Comparison of ENCODE assay signal across 21 cellular contexts in the genomic region with DNA sequence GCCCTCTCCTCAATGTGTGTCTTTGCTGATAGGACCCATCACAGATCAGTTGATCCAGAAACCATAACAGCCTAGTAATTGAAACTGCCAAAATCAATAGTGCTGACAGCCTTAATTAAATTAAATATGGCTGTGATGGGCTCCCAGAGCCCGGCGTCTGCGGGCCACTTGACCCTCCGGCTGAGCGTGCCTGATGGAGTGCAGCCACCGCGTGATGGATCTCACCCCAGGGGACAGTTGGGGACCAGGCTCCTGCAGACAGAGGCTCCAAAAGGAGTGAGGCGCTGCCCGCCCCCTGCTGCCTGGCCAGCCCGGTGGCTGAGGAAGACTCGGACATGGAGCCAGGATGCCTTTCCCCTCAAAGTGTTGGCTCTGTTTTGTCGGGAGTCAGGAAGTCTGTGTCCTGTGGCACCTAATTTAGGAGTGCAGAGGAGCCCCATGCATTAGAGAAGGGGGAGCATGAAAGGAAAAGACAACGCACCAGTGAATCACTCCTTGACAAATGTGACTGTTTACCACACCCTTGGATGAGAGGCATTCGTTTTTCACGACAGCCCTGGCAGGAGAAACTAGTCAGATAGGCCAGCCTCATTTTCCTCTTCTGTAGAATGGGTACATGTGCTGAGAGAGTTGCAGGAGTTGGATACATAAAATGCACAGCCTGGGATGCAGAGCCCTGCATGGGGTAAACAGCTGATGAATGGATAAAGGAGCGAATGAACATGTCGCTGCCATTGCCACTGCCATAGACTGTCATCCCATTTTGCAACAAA. TPM values are rescaled to one million over a fixed set of nuclear protein-coding genes. Genes with fewer than 3 reads are reported as not detected.
DNase-seq lines count a peak whose midpoint lies in the region; ATAC-seq, FAIRE-seq and TF ChIP-seq lines count a peak whose summit lies in the region.
"Had no signal": no experiment of that assay in that cellular context is flagged by ENCODE, and none has a peak within 500 bp of the region (broad histone marks: within the 10 kb centered on the region; RNA-seq: fewer than 3 reads in every experiment).

No MANE protein-coding gene starts in this region.

- CTCF ChIA-PET in HepG2 (lab: Yijun Ruan, JAX; ENCODE audit: low intra/inter-chr PET ratio, low total read pairs), result no interaction called here

- no peak overlapping the region for H3K4me2 ChIP-seq in HepG2 (ENCODE audit: low read depth, low read length)
- H3K4me2 ChIP-seq: KMS-11 had no signal

- H3K4me3 ChIP-seq in HepG2 (replicated peaks in 1 of 3; ENCODE audit: insufficient read depth in 1 of 3, low read depth in 2 of 3, low read length in 3 of 3) (no peak overlapping the region), right lobe of liver (no peak overlapping the region), WERI-Rb-1 (ENCODE audit: low read depth, low read length) (no peak overlapping the region)

- no peak for FAIRE-seq in HepG2 (lab: Jason Lieb, UNC)
- FAIRE-seq: GM12892, GM18507 had no signal

- no peaks in the 10 kb centered on the region for H3K36me3 ChIP-seq in HepG2 (replicated peaks in 1 of 2; ENCODE audit: control insufficient read depth in 1 of 2, insufficient read depth in 2 of 2, low read length in 2 of 2)
- no peaks in the 10 kb centered on the region for H3K36me3 ChIP-seq in right lobe of liver
- H3K36me3 ChIP-seq in WERI-Rb-1, result no peaks in the 10 kb centered on the region

- no peak for ATAC-seq in HepG2
- no peak for ATAC-seq in right lobe of liver
- no peak for ATAC-seq in GM18861 (IDR thresholded peaks at IDR 0.05; ENCODE audit: unreplicated experiment)
- no peak for ATAC-seq in GM21447 (IDR thresholded peaks at IDR 0.05; ENCODE audit: unreplicated experiment)

- in situ Hi-C loops in HepG2 (cut with HindIII; ENCODE audit: extremely low pct_ligation_motif_present, low pct_unique_long_range_greater_than_20kb), result no loop called here

- 96% methylated on average over 10 of the region's 17 CpGs for WGBS in HepG2 (ENCODE audit: low lambda C conversion rate)
- WGBS in right lobe of liver (ENCODE audit: insufficient coverage, low coverage, low lambda C conversion rate, missing lambda C conversion rate), result 51% methylated on average over 4 of the region's 17 CpGs

- POLR2A ChIA-PET in HepG2 (lab: Yijun Ruan, JAX), result no interaction called here

- intact Hi-C loops in HepG2 (cut with micrococcal nuclease; ENCODE audit: unreplicated experiment), result no loop called here
- intact Hi-C loops in right lobe of liver (cut with DNase I), result no loop called here

- H2AFZ ChIP-seq in HepG2 (ENCODE audit: low read length), result no peak overlapping the region

- H3K9ac ChIP-seq in HepG2 (ENCODE audit: insufficient read depth, low read depth, low read length), result no peak overlapping the region
- H3K9ac ChIP-seq: KMS-11 had no signal

- TF ChIP-seq CTCF in HepG2 (CRISPR knock-in tag; IDR thresholded peaks at IDR 0.05) (no peak), right lobe of liver (IDR thresholded peaks at IDR 0.05) (no peak), WERI-Rb-1 (IDR thresholded peaks at IDR 0.05; ENCODE audit: low read depth, low read length) (peak; percentile 14; the same call in 1 of the 2 replicates)

- H4K20me1 ChIP-seq in HepG2 (ENCODE audit: insufficient read depth, low read length), result no peaks in the 10 kb centered on the region

- peak overlapping the region; percentile 30 for H3K27ac ChIP-seq in HepG2 (ENCODE audit: extremely low read length, insufficient read depth, low read length)
- H3K27ac ChIP-seq in right lobe of liver, result no peak overlapping the region
- H3K27ac ChIP-seq in WERI-Rb-1, result no peak overlapping the region
- H3K27ac ChIP-seq: KMS-11 had no signal

- H3K9me3 ChIP-seq in HepG2 (ENCODE audit: low read length), result peaks cover 8% of the 10 kb centered on the region
- H3K9me3 ChIP-seq in right lobe of liver, result no peaks in the 10 kb centered on the region
- H3K9me3 ChIP-seq in WERI-Rb-1 (ENCODE audit: severe bottlenecking), result no peaks in the 10 kb centered on the region

- no TSS peak for BruUV-seq in HepG2 (replicated peaks; lab: Mats Ljungman, UMichigan)

- H3K4me1 ChIP-seq in HepG2 (ENCODE audit: insufficient read depth, low read length) (peaks cover 50% of the 10 kb centered on the region), right lobe of liver (no peaks in the 10 kb centered on the region)

- TF ChIP-seq EP300 in HepG2 (IDR thresholded peaks at IDR 0.05; ENCODE audit: low read depth in 2 of 2, low read length in 2 of 2) (no peak), HepG2 (CRISPR knock-in tag; IDR thresholded peaks at IDR 0.05; ENCODE audit: borderline replicate concordance) (no peak)

- H3K27me3 ChIP-seq in HepG2 (ENCODE audit: control insufficient read depth in 1 of 2, insufficient read depth in 2 of 2, low read length in 2 of 2), result no peaks in the 10 kb centered on the region
- no peaks in the 10 kb centered on the region for H3K27me3 ChIP-seq in right lobe of liver
- no peaks in the 10 kb centered on the region for H3K27me3 ChIP-seq in WERI-Rb-1 (ENCODE audit: insufficient read depth, low read depth, severe bottlenecking)

- H3K79me2 ChIP-seq in HepG2 (ENCODE audit: insufficient read depth, low read length), result no peaks in the 10 kb centered on the region

- no peak for TF ChIP-seq POLR2A in HepG2 (IDR thresholded peaks at IDR 0.05; ENCODE audit: insufficient read depth in 1 of 2, low read depth in 2 of 2, low read length in 2 of 2)
- no peak for TF ChIP-seq POLR2A in right lobe of liver (IDR thresholded peaks at IDR 0.05)

- DNase-seq in HepG2 (ENCODE audit: low spot score), result no peak
- DNase-seq in right lobe of liver, result no peak
- no peak for DNase-seq in WERI-Rb-1
- peak; percentile 23 for DNase-seq in iPS-NIHi11 (ENCODE audit: low spot score)
- no peak for DNase-seq in NCI-H748 (lab: John Stamatoyannopoulos, UW; ENCODE audit: unreplicated experiment)
- DNase-seq in stimulated activated naive CD4-positive, alpha-beta T cell (lab: John Stamatoyannopoulos, UW), result no peak
- DNase-seq: 8988T; Calu3; CD4-positive, alpha-beta T cell; DMS53; NCI-H1436 treated with DMSO at 0.1 percent for 48 hours; NCI-H2029; NCI-H2171; NCI-H774; RPMI8226; SHP77 treated with DMSO at 0.1 percent for 48 hours had no signal

- no peak for TF ChIP-seq RAD21 in HepG2 (CRISPR knock-in tag; IDR thresholded peaks at IDR 0.05)

TF ChIP-seq in HepG2, 621 proteins besides CTCF, POLR2A, EP300 and RAD21:
- TF ChIP-seq GATAD1 (CRISPR knock-in tag; IDR thresholded peaks at IDR 0.05), result no peak
- no peak for TF ChIP-seq ATF7 (IDR thresholded peaks at IDR 0.05)
- TF ChIP-seq ATF7 (CRISPR knock-in tag; IDR thresholded peaks at IDR 0.05), result no peak
- no peak for TF ChIP-seq PHF20 (CRISPR knock-in tag; IDR thresholded peaks at IDR 0.05)
- TF ChIP-seq, protein P1, sequence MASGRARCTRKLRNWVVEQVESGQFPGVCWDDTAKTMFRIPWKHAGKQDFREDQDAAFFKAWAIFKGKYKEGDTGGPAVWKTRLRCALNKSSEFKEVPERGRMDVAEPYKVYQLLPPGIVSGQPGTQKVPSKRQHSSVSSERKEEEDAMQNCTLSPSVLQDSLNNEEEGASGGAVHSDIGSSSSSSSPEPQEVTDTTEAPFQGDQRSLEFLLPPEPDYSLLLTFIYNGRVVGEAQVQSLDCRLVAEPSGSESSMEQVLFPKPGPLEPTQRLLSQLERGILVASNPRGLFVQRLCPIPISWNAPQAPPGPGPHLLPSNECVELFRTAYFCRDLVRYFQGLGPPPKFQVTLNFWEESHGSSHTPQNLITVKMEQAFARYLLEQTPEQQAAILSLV (CRISPR knock-in tag; IDR thresholded peaks at IDR 0.05; ENCODE audit: borderline replicate concordance), result no peak
- no peak for TF ChIP-seq ZNF556 (CRISPR knock-in tag; IDR thresholded peaks at IDR 0.05; ENCODE audit: borderline replicate concordance)
- TF ChIP-seq, protein P2, sequence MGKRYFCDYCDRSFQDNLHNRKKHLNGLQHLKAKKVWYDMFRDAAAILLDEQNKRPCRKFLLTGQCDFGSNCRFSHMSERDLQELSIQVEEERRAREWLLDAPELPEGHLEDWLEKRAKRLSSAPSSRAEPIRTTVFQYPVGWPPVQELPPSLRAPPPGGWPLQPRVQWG (CRISPR knock-in tag; IDR thresholded peaks at IDR 0.05; ENCODE audit: borderline replicate concordance, low read depth), result no peak
- 0 out of 2 replicates have a peak, but pooled peaks have one; percentile 45 for TF ChIP-seq KDM1A (CRISPR knock-in tag; IDR thresholded peaks at IDR 0.05)
- no peak for TF ChIP-seq NFYB (CRISPR knock-in tag; IDR thresholded peaks at IDR 0.05)
- TF ChIP-seq ZNF629 (CRISPR knock-in tag; conservative IDR thresholded peaks at IDR 0.05), result peak; percentile 70; the same call in 1 of the 2 replicates
- TF ChIP-seq PLRG1 (conservative IDR thresholded peaks at IDR 0.05), result no peak
- TF ChIP-seq ONECUT2 (CRISPR knock-in tag; IDR thresholded peaks at IDR 0.05), result no peak

RNA-seq across cellular contexts. Expression of a gene that starts 40.8 kb away (rescaled TPM):
- total RNA-seq in HepG2 (2016; rRNA removed; fragmentation: Illumina TruSeq; extraction: Trizol) (13.8 and 14.9 TPM in 2 replicates), right lobe of liver (under 1 TPM; 0.15 to 0.62 (median 0.31) TPM)
- total RNA-seq in HepG2 (2016; cell fraction: cytosol; rRNA removed; fragmentation: Illumina TruSeq; extraction: Trizol; ENCODE audit: low read depth), result 6.3 and 10.9 TPM in 2 replicates
- 14.0 and 15.0 TPM in 2 replicates for total RNA-seq in HepG2 (2016; cell fraction: insoluble cytoplasmic fraction; rRNA removed; fragmentation: Illumina TruSeq; extraction: Trizol)
- 19.1 and 23.9 TPM in 2 replicates for total RNA-seq in HepG2 (2016; cell fraction: membrane; rRNA removed; fragmentation: Illumina TruSeq; extraction: Trizol)
- 5.4 and 9.8 TPM in 2 replicates for total RNA-seq in HepG2 (2016; cell fraction: nucleus; rRNA removed; fragmentation: Illumina TruSeq; extraction: Trizol)
- polyA plus RNA-seq in HepG2 (2011; rRNA removed), result 12.1 and 15.2 TPM in 2 replicates
- polyA plus RNA-seq in HepG2 (2011; cell fraction: cytosol; rRNA removed), result 8.4 and 14.6 TPM in 2 replicates
- polyA plus RNA-seq in HepG2 (2011; cell fraction: nucleus; rRNA removed), result 17.5 and 22.0 TPM in 2 replicates
- polyA plus RNA-seq in HepG2 (2012), result 8.0 and 8.9 TPM in 2 replicates
- polyA plus RNA-seq in HepG2 (2016; cell fraction: cytosol; fragmentation: Illumina TruSeq; extraction: Trizol; ENCODE audit: low read depth), result 8.3 and 12.3 TPM in 2 replicates
- polyA plus RNA-seq in HepG2 (2016; cell fraction: insoluble cytoplasmic fraction; fragmentation: Illumina TruSeq; extraction: Trizol; ENCODE audit: low read depth), result 16.8 and 17.9 TPM in 2 replicates
- 19.5 and 22.1 TPM in 2 replicates for polyA plus RNA-seq in HepG2 (2016; cell fraction: membrane; fragmentation: Illumina TruSeq; extraction: Trizol; ENCODE audit: low read depth)
- 13.8 and 15.1 TPM in 2 replicates for polyA plus RNA-seq in HepG2 (2016; cell fraction: nucleus; fragmentation: Illumina TruSeq; extraction: Trizol; ENCODE audit: insufficient read depth, low read depth)
- polyA minus RNA-seq in HepG2 (2011; rRNA and poly(A)+ RNA removed; ENCODE audit: low replicate concordance), result 0.58 and 6.7 TPM in 2 replicates
- polyA minus RNA-seq in HepG2 (2011; cell fraction: cytosol; rRNA and poly(A)+ RNA removed), result 3.3 and 5.9 TPM in 2 replicates
- 3.1 and 4.0 TPM in 2 replicates for polyA minus RNA-seq in HepG2 (2011; cell fraction: nucleus; rRNA and poly(A)+ RNA removed)
- total RNA-seq: CD4-positive, alpha-beta T cell had no signal
